Comparison of ENCODE assay signal across 9 cellular contexts in the genomic region with DNA sequence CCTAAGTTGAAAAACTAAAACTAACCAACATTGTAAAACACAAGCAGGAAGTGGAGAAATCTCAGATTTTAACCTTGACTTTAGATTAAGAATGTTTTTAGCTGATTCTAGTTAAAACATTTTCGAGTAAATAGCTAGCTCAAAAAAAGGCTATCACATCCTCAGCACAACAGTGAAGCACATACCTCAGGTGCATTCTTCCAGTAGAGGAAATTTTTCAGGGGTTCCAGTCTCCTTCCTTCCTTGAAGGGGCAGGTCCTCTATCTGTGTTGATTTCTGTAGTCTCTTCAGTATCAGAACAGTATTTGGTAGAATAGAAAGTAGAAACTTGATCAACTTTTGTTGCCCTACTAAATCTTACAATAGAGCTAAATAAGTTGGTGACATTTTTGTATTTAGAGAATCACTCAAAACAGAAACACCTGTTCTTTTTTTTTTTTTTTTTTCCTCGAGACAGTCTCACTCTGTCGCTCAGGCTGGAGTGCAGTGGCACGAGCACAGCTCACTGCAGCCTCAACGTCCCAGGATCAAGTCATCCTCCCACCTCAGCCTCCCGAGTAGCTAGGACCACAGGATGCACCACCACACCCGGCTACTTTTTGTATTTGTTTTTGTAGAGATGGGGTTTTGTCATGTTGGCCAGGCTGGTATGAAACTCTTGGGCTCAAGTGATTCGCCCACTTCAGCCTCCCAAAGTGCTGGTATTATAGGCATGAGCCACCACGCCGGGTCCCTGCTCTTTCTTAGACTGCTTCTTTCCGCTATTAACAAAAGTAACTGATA. TPM values are rescaled to one million over a fixed set of nuclear protein-coding genes. Genes with fewer than 3 reads are reported as not detected.
DNase-seq lines count a peak whose midpoint lies in the region; ATAC-seq and TF ChIP-seq lines count a peak whose summit lies in the region.
"Had no signal": no experiment of that assay in that cellular context is flagged by ENCODE, and none has a peak within 500 bp of the region (broad histone marks: within the 10 kb centered on the region; RNA-seq: fewer than 3 reads in every experiment).

No MANE protein-coding gene starts in this region.

- peak; percentile 40 for DNase-seq in GM06990 (ENCODE audit: extremely low read depth, insufficient read length)
- no peak for DNase-seq in NK-92 treated with Interleukin-12 subunit alpha and Interleukin-12 subunit beta, amount 100 ng/mL, for 24 hours (lab: John Stamatoyannopoulos, UW)
- no peak for DNase-seq in foreskin keratinocyte
- no peak for DNase-seq in NCI-H146 treated with DMSO at 0.1 percent for 48 hours (lab: John Stamatoyannopoulos, UW; ENCODE audit: unreplicated experiment)
- DNase-seq in sciatic nerve (ENCODE audit: low spot score) = no peak
- DNase-seq: NCI-H1436 had no signal

- H3K27ac ChIP-seq in foreskin keratinocyte = no peak overlapping the region

- H3K4me3 ChIP-seq in GM06990 (replicated peaks; ENCODE audit: low read depth, low read length) = peak overlapping the region; percentile 10

- H3K9me3 Mint-ChIP-seq in dendritic cell treated with granulocyte-macrophage colony-stimulating factor and Interleukin-4, amounts not matched to agents 40 ng/mL and 50 ng/mL, for 4 days = no peaks in the 10 kb centered on the region

- no peaks in the 10 kb centered on the region for H3K36me3 Mint-ChIP-seq in dendritic cell treated with granulocyte-macrophage colony-stimulating factor and Interleukin-4, amounts not matched to agents 40 ng/mL and 50 ng/mL, for 4 days (ENCODE audit: low read depth)

- peaks cover 24% of the 10 kb centered on the region for H3K4me1 Mint-ChIP-seq in dendritic cell treated with granulocyte-macrophage colony-stimulating factor and Interleukin-4, amounts not matched to agents 40 ng/mL and 50 ng/mL, for 4 days (ENCODE audit: low read depth)

- peak; percentile 25 for ATAC-seq in GM21367 (IDR thresholded peaks at IDR 0.05; ENCODE audit: unreplicated experiment)
- peak; percentile 42 for ATAC-seq in HG03432 (IDR thresholded peaks at IDR 0.05; ENCODE audit: unreplicated experiment)
- no peak for ATAC-seq in foreskin keratinocyte
- no peak for ATAC-seq in sciatic nerve

- H3K27ac Mint-ChIP-seq in dendritic cell treated with granulocyte-macrophage colony-stimulating factor and Interleukin-4, amounts not matched to agents 40 ng/mL and 50 ng/mL, for 4 days = peak overlapping the region; percentile 86

- H3K27me3 ChIP-seq in GM06990 (replicated peaks; ENCODE audit: control insufficient read depth, insufficient read depth, low read length) (no peaks in the 10 kb centered on the region), foreskin keratinocyte (no peaks in the 10 kb centered on the region)

- peak overlapping the region; percentile 39 for H3K4me3 Mint-ChIP-seq in dendritic cell treated with granulocyte-macrophage colony-stimulating factor and Interleukin-4, amounts not matched to agents 40 ng/mL and 50 ng/mL, for 4 days

- H3K4me1 ChIP-seq in foreskin keratinocyte = no peaks in the 10 kb centered on the region

- TF ChIP-seq CTCF in GM06990 (IDR thresholded peaks at IDR 0.05; ENCODE audit: insufficient read depth, low read length, poor library complexity, severe bottlenecking) (no peak), foreskin keratinocyte (conservative IDR thresholded peaks at IDR 0.05) (no peak)

- H3K27me3 Mint-ChIP-seq in dendritic cell treated with granulocyte-macrophage colony-stimulating factor and Interleukin-4, amounts not matched to agents 40 ng/mL and 50 ng/mL, for 4 days = peaks cover 2% of the 10 kb centered on the region

- intact Hi-C loops in dendritic cell treated with granulocyte-macrophage colony-stimulating factor and Interleukin-4, amounts not matched to agents 40 ng/mL and 50 ng/mL, for 4 days (cut with micrococcal nuclease) = no loop called here
- intact Hi-C loops in sciatic nerve (cut with DNase I) = no loop called here

- no peaks in the 10 kb centered on the region for H3K36me3 ChIP-seq in GM06990 (ENCODE audit: control insufficient read depth, insufficient read depth, low read length)

RNA-seq across cellular contexts. Expression of gene GPR155, which starts 6.9 kb away (rescaled TPM):
- total RNA-seq in foreskin keratinocyte (2.8 and 3.6 TPM in 2 replicates), sciatic nerve (28.7 TPM)
- 0.68 and 0.69 TPM in 2 replicates for polyA plus RNA-seq in foreskin keratinocyte

Comparison
In these comparisons a context has a peak if more than half of its experiments do, and no peak if none do; other contexts are left out.
1. ATAC-seq: peak in GM21367 (single experiment) and HG03432 (single experiment); none in foreskin keratinocyte (single experiment) and sciatic nerve (single experiment).